In genomic region chr17:12391468-12391867, GRCh38 we compare ENCODE assay signal across 20 cellular contexts.
DNase-seq lines count a peak whose midpoint lies in the region; ATAC-seq and TF ChIP-seq lines count a peak whose summit lies in the region.
"Had no signal": no experiment of that assay in that cellular context is flagged by ENCODE, and none has a peak within 500 bp of the region (broad histone marks: within the 10 kb centered on the region; RNA-seq: fewer than 3 reads in every experiment).

No MANE protein-coding gene starts in this region.

- no peaks in the 10 kb centered on the region for H3K36me3 Mint-ChIP-seq in osteocyte (ENCODE audit: unreplicated experiment)

- 0 out of 3 replicates have a peak, but pooled peaks have one; percentile 33 for ATAC-seq in RWPE2 (ENCODE audit: low read depth)

- H3K4me1 Mint-ChIP-seq in osteocyte (ENCODE audit: unreplicated experiment): peaks cover 10% of the 10 kb centered on the region

- H3K27me3 ChIP-seq in RWPE2 (ENCODE audit: insufficient read depth, poor library complexity, severe bottlenecking): no peaks in the 10 kb centered on the region

- no peaks in the 10 kb centered on the region for H3K36me3 ChIP-seq in RWPE2 (ENCODE audit: low read depth)

- DNase-seq in EH (ENCODE audit: low read depth): peak; percentile 81
- DNase-seq in HEK293T (ENCODE audit: extremely low spot score): no peak
- no peak for DNase-seq in RWPE2 (ENCODE audit: low spot score)
- DNase-seq in skeletal muscle cell (ENCODE audit: low read depth): peak; percentile 10
- DNase-seq in ACHN: no peak
- no peak for DNase-seq in osteocyte (ENCODE audit: extremely low spot score, unreplicated experiment)
- no peak for DNase-seq in inferior parietal cortex (ENCODE audit: extremely low spot score)
- DNase-seq: DMS153, DND-41, HCEC 1CT, KBM-7, NCI-H1048, NCI-H1417, NCI-H1694, NCI-H2029 treated with DMSO at 0.1 percent for 48 hours, NCI-H2227 treated with DMSO at 0.1 percent for 48 hours, NCI-H69, SK-N-SH, SW 1271 had no signal

- H3K27me3 Mint-ChIP-seq in osteocyte (ENCODE audit: unreplicated experiment): no peaks in the 10 kb centered on the region

- CTCF ChIA-PET in HEK293T (lab: Yijun Ruan, JAX): no interaction called here

- POLR2A ChIA-PET in HEK293T (lab: Yijun Ruan, JAX): no interaction called here

- in situ Hi-C loops in ACHN (cut with HindIII; ENCODE audit: low pct_ligation_motif_present, low pct_unique_long_range_greater_than_20kb, low sequenced_read_pairs): no loop called here

- no peak overlapping the region for H3K27ac ChIP-seq in RWPE2 (ENCODE audit: poor library complexity, severe bottlenecking)

- H3K27ac Mint-ChIP-seq in osteocyte (ENCODE audit: unreplicated experiment): no peak overlapping the region
- H3K27ac Mint-ChIP-seq: T-helper 1 cell treated with Interleukin-12 subunit alpha and Interleukin-12 subunit beta and Interleukin-4 antibody, amounts not matched to agents 30 μg/mL and 1 μg/mL, for 36 hours had no signal

- H3K4me3 ChIP-seq in RWPE2 (ENCODE audit: severe bottlenecking): no peak overlapping the region
- H3K4me3 ChIP-seq in skeletal muscle cell (ENCODE audit: low read depth, low read length): no peak overlapping the region

- no peak overlapping the region for H3K4me3 Mint-ChIP-seq in osteocyte (ENCODE audit: unreplicated experiment)
- H3K4me3 Mint-ChIP-seq: T-helper 1 cell treated with Interleukin-12 subunit alpha and Interleukin-12 subunit beta and Interleukin-4 antibody, amounts not matched to agents 30 μg/mL and 1 μg/mL, for 36 hours had no signal

- H3K9me3 Mint-ChIP-seq in osteocyte (ENCODE audit: unreplicated experiment): peaks cover 9% of the 10 kb centered on the region

- TF ChIP-seq CTCF in RWPE2 (IDR thresholded peaks at IDR 0.05; ENCODE audit: poor library complexity, severe bottlenecking) (no peak), osteocyte (IDR thresholded peaks at IDR 0.05) (no peak)

- H3K9me3 ChIP-seq in RWPE2 (ENCODE audit: severe bottlenecking): no peaks in the 10 kb centered on the region
- H3K9me3 ChIP-seq: SK-N-SH had no signal

- H3K4me1 ChIP-seq in RWPE2 (ENCODE audit: insufficient read depth, poor library complexity, severe bottlenecking): no peaks in the 10 kb centered on the region

TF ChIP-seq in HEK293T, 16 proteins besides CTCF, POLR2A, EP300 and RAD21:
- no peak for TF ChIP-seq TARDBP (IDR thresholded peaks at IDR 0.05)
- no peak for TF ChIP-seq FOXK2 (IDR thresholded peaks at IDR 0.05)
- peak; percentile 59; the same call in 1 of the 2 replicates for TF ChIP-seq PKNOX1 (IDR thresholded peaks at IDR 0.05)

Comparison
In these comparisons a context has a peak if more than half of its experiments do, and no peak if none do; other contexts are left out.
1. DNase-seq: peak in EH (single experiment) and skeletal muscle cell (single experiment); none in HEK293T (single experiment), RWPE2 (single experiment), ACHN (single experiment), osteocyte (single experiment) and inferior parietal cortex (single experiment).